8 cellular contexts compared by ENCODE assay signal in the genomic region with DNA sequence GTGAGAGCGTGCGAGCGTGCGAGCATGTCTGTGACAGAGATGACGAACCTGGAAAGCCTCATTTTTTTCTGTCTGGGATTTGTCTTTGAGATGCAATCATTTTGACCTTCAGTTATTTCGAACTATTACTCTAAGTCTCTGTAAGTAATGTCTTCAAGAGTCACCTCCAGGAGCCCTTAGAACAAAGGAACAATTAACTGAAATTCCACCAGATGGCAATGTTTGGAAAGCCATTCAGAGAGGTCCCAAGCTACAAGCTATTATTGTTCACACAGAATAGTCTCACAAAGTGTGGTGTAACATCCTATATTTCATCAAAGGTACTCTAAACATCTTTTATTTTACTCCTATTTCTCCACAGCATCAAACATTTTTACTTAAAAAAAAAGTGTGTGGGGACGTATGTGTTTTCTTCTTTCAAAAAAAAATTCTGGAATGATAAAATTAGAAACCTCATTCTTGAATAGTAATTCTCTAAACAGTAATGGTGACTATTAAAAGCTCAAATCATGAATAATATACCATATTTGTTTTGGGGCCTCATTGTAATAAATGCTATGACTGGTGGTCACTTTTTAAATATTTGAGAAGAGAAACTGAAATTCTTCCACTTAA. TPM values are rescaled to one million over a fixed set of nuclear protein-coding genes. Genes with fewer than 3 reads are reported as not detected.
DNase-seq lines count a peak whose midpoint lies in the region; ATAC-seq, FAIRE-seq and TF ChIP-seq lines count a peak whose summit lies in the region.

No MANE protein-coding gene starts in this region.

- H3K36me3 Mint-ChIP-seq in activated CD4-positive, alpha-beta memory T cell treated with anti-CD3 and anti-CD28 coated beads, Interleukin-2, amount 10 ng/mL, durations not matched to agents 7 days and 5 days (ENCODE audit: low read depth), result no peaks in the 10 kb centered on the region

- H2AFZ ChIP-seq in hepatocyte, result no peak overlapping the region

- no peaks in the 10 kb centered on the region for H3K36me3 ChIP-seq in hepatocyte (replicated peaks; ENCODE audit: insufficient read depth, low read depth)
- no peaks in the 10 kb centered on the region for H3K36me3 ChIP-seq in small intestine (ENCODE audit: control insufficient read depth in 2 of 2, insufficient read depth in 2 of 2, low read length in 2 of 2)

- H3K4me2 ChIP-seq in hepatocyte, result no peak overlapping the region

- CTCF ChIA-PET in activated CD4-positive, alpha-beta memory T cell treated with anti-CD3 and anti-CD28 coated beads, Interleukin-2, amount 10 ng/mL, durations not matched to agents 7 days and 5 days (lab: Charles Lee), result interaction anchor here (1.0 to 4.6 kb wide), 12 partner anchors 9 to 381 kb away, joined by 3 to 27 read pairs (median 4); no protein-coding TSS in a partner anchor

- H3K27me3 ChIP-seq in hepatocyte, result no peaks in the 10 kb centered on the region
- no peaks in the 10 kb centered on the region for H3K27me3 ChIP-seq in small intestine (ENCODE audit: control insufficient read depth in 2 of 2, insufficient read depth in 2 of 2, low read length in 2 of 2)

- DNase-seq in DMS 273 treated with DMSO at 0.1 percent for 48 hours (lab: John Stamatoyannopoulos, UW) (peak; percentile 31), NCI-H460 (ENCODE audit: extremely low read depth, low read depth) (peak; percentile 66), astrocyte of the cerebellum (ENCODE audit: low read depth) (peak; percentile 63), hepatocyte (ENCODE audit: low spot score) (peak; percentile 70), small intestine (peak; percentile 72)
- no peak for DNase-seq in activated CD4-positive, alpha-beta memory T cell treated with anti-CD3 and anti-CD28 coated beads, Interleukin-2, amount 10 ng/mL, durations not matched to agents 7 days and 5 days

- H3K4me3 ChIP-seq in astrocyte of the cerebellum (ENCODE audit: low read depth, low read length) (no peak overlapping the region), hepatocyte (no peak overlapping the region), small intestine (ENCODE audit: low read depth in 1 of 2, low read length in 2 of 2) (no peak overlapping the region)

- peak; percentile 53 for FAIRE-seq in small intestine (lab: Jason Lieb, UNC)

- TF ChIP-seq CTCF in astrocyte of the cerebellum (IDR thresholded peaks at IDR 0.05; ENCODE audit: low read depth, low read length, missing control alignments) (peak; percentile 56), hepatocyte (IDR thresholded peaks at IDR 0.05; ENCODE audit: poor library complexity) (peak; percentile 75)

- no peaks in the 10 kb centered on the region for H3K9me3 Mint-ChIP-seq in activated CD4-positive, alpha-beta memory T cell treated with anti-CD3 and anti-CD28 coated beads, Interleukin-2, amount 10 ng/mL, durations not matched to agents 7 days and 5 days

- H3K27ac ChIP-seq in hepatocyte, result no peak overlapping the region
- H3K27ac ChIP-seq in small intestine (ENCODE audit: low read depth in 1 of 2, low read length in 1 of 2), result no peak overlapping the region

- H3K9me3 ChIP-seq in hepatocyte (ENCODE audit: low read depth), result no peaks in the 10 kb centered on the region
- H3K9me3 ChIP-seq in small intestine (ENCODE audit: control insufficient read depth, low read depth), result no peaks in the 10 kb centered on the region

- no peaks in the 10 kb centered on the region for H3K79me2 ChIP-seq in hepatocyte

- no peaks in the 10 kb centered on the region for H3K9me2 ChIP-seq in hepatocyte (replicated peaks; ENCODE audit: insufficient read depth)

- no peaks in the 10 kb centered on the region for H3K27me3 Mint-ChIP-seq in activated CD4-positive, alpha-beta memory T cell treated with anti-CD3 and anti-CD28 coated beads, Interleukin-2, amount 10 ng/mL, durations not matched to agents 7 days and 5 days

- POLR2A ChIA-PET in activated CD4-positive, alpha-beta memory T cell treated with anti-CD3 and anti-CD28 coated beads, Interleukin-2, amount 10 ng/mL, durations not matched to agents 7 days and 5 days (lab: Charles Lee), result no interaction called here

- H3K4me3 Mint-ChIP-seq in activated CD4-positive, alpha-beta memory T cell treated with anti-CD3 and anti-CD28 coated beads, Interleukin-2, amount 10 ng/mL, durations not matched to agents 7 days and 5 days, result no peak overlapping the region

- in situ Hi-C loops in astrocyte of the cerebellum (cut with HindIII; ENCODE audit: low sequenced_read_pairs), result no loop called here

- H3K4me1 ChIP-seq in hepatocyte (ENCODE audit: insufficient read depth), result no peaks in the 10 kb centered on the region
- no peaks in the 10 kb centered on the region for H3K4me1 ChIP-seq in small intestine (ENCODE audit: control insufficient read depth in 2 of 2, insufficient read depth in 1 of 2, low read depth in 1 of 2, low read length in 1 of 2)

- ATAC-seq in GM19324 (IDR thresholded peaks at IDR 0.05; ENCODE audit: low FRiP score, unreplicated experiment), result peak; percentile 79
- ATAC-seq in HG03378 (IDR thresholded peaks at IDR 0.05; ENCODE audit: unreplicated experiment), result peak; percentile 89

- WGBS in hepatocyte (ENCODE audit: low lambda C conversion rate, missing lambda C conversion rate), result 45% methylated on average over 7 of the region's 7 CpGs
- 60 to 67% (median 64%) methylated on average over 7 of the region's 7 CpGs for WGBS in small intestine, 3 donors

- no peak overlapping the region for H3K27ac Mint-ChIP-seq in activated CD4-positive, alpha-beta memory T cell treated with anti-CD3 and anti-CD28 coated beads, Interleukin-2, amount 10 ng/mL, durations not matched to agents 7 days and 5 days

- H3K4me1 Mint-ChIP-seq in activated CD4-positive, alpha-beta memory T cell treated with anti-CD3 and anti-CD28 coated beads, Interleukin-2, amount 10 ng/mL, durations not matched to agents 7 days and 5 days, result no peaks in the 10 kb centered on the region

- no peaks in the 10 kb centered on the region for H4K20me1 ChIP-seq in hepatocyte (ENCODE audit: insufficient read depth, poor library complexity, severe bottlenecking)

RNA-seq across cellular contexts. Expression of a gene that starts 35.1 kb away (rescaled TPM):
- 10.5 and 12.0 TPM in 2 replicates for total RNA-seq in NCI-H460 (2014; rRNA removed; shearing (Covaris generic))
- polyA plus RNA-seq in NCI-H460 (2014; cell fraction: nucleus; rRNA removed), result 6.6 and 10.7 TPM in 2 replicates
- 27.6 and 28.2 TPM in 2 replicates for total RNA-seq in hepatocyte
- polyA plus RNA-seq in hepatocyte, result 19.1 and 21.1 TPM in 2 replicates
- 10 to 100 TPM in 1 of 3 donors, 1 to 10 TPM in 2; 6.2 to 14.9 (median 7.6) TPM for polyA plus RNA-seq in small intestine
- 10 to 100 TPM; 39.2 to 45.2 TPM for total RNA-seq in activated CD4-positive, alpha-beta memory T cell treated with anti-CD3 and anti-CD28 coated beads, Interleukin-2, amount 10 ng/mL, durations not matched to agents 7 days and 5 days
